Comparison of ENCODE assay signal across 1 cellular context in the genomic region with DNA sequence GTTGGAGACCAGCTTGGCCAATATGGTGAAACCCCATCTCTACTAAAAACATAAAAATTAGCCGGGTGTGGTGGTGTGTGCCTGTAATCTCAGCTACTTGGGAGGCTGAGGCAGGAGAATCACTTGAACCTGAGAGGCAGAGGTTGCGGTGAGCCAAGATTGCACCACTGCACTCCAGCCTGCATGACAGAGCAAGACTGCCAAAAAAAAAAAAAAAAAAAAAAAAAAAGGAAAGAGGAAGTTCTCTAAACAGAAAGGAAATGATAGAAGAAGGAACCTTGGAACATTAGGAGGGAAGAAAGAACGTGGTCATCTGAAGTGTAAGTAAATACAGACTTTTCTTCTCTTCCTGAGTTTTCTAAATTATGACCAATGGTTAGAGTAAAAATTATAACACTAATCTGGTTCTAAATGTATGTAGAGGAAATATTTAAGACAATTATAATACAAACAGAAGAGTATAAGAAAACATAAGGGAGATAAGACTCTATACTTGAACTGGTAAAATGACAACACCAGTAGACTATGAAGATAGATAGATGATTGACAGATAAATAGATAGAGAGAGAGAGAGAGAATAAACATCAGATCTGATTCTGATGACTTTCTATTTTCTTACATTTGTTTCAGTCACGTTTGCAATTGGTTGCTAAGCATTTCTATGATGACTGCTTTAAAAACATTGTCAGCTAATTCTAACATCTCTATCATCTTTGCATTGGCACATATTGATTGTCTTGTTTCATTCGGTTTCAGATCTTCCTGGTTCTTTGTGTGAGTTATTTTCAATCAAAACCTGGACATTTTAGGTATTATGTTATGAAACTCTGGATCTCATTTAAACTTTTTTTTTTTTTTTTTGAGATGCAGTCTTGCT.
TF ChIP-seq lines count a peak whose summit lies in the region.

No MANE protein-coding gene starts in this region.

TF ChIP-seq in K562, 482 proteins besides CTCF, POLR2A, EP300 and RAD21 (continues in another document):
- TF ChIP-seq, protein P1, sequence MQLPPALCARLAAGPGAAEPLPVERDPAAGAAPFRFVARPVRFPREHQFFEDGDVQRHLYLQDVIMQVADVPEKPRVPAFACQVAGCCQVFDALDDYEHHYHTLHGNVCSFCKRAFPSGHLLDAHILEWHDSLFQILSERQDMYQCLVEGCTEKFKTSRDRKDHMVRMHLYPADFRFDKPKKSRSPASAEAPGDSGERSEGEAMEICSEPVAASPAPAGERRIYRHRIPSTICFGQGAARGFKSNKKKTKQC (CRISPR knock-in tag; IDR thresholded peaks at IDR 0.05), result no peak
- peak; percentile 63 for TF ChIP-seq L3MBTL2 (IDR thresholded peaks at IDR 0.05)
- TF ChIP-seq CEBPG (CRISPR knock-in tag; IDR thresholded peaks at IDR 0.05), result peak; percentile 59; the same call in 1 of the 2 replicates
- TF ChIP-seq CEBPG (tag; conservative IDR thresholded peaks at IDR 0.05 in 1 of 2, IDR thresholded peaks at IDR 0.05 in 1 of 2), result peak in 1 of 2 experiments; percentile 56; a peak in 2 of 4 replicates
- TF ChIP-seq SPI1 (IDR thresholded peaks at IDR 0.05; ENCODE audit: borderline replicate concordance, low read depth, low read length), result peak; percentile 42
- TF ChIP-seq, protein P2, sequence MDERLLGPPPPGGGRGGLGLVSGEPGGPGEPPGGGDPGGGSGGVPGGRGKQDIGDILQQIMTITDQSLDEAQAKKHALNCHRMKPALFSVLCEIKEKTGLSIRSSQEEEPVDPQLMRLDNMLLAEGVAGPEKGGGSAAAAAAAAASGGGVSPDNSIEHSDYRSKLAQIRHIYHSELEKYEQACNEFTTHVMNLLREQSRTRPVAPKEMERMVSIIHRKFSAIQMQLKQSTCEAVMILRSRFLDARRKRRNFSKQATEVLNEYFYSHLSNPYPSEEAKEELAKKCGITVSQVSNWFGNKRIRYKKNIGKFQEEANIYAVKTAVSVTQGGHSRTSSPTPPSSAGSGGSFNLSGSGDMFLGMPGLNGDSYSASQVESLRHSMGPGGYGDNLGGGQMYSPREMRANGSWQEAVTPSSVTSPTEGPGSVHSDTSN (CRISPR knock-in tag; IDR thresholded peaks at IDR 0.05; ENCODE audit: low read depth), result no peak
- TF ChIP-seq, protein P2 (tag; conservative IDR thresholded peaks at IDR 0.05; ENCODE audit: low read depth), result peak; percentile 60; the same call in 1 of the 2 replicates
- TF ChIP-seq HDAC6 (IDR thresholded peaks at IDR 0.05; ENCODE audit: low read depth, low read length), result no peak
- TF ChIP-seq FOSL1 (tag; conservative IDR thresholded peaks at IDR 0.05), result peak; percentile 19; the same call in 1 of the 2 replicates
- TF ChIP-seq RFX1 (IDR thresholded peaks at IDR 0.05), result peak; percentile 18; the same call in 1 of the 2 replicates
- peak; percentile 48; the same call in 1 of the 2 replicates for TF ChIP-seq C11orf30 (IDR thresholded peaks at IDR 0.05; ENCODE audit: low read depth)
- TF ChIP-seq, protein P3, sequence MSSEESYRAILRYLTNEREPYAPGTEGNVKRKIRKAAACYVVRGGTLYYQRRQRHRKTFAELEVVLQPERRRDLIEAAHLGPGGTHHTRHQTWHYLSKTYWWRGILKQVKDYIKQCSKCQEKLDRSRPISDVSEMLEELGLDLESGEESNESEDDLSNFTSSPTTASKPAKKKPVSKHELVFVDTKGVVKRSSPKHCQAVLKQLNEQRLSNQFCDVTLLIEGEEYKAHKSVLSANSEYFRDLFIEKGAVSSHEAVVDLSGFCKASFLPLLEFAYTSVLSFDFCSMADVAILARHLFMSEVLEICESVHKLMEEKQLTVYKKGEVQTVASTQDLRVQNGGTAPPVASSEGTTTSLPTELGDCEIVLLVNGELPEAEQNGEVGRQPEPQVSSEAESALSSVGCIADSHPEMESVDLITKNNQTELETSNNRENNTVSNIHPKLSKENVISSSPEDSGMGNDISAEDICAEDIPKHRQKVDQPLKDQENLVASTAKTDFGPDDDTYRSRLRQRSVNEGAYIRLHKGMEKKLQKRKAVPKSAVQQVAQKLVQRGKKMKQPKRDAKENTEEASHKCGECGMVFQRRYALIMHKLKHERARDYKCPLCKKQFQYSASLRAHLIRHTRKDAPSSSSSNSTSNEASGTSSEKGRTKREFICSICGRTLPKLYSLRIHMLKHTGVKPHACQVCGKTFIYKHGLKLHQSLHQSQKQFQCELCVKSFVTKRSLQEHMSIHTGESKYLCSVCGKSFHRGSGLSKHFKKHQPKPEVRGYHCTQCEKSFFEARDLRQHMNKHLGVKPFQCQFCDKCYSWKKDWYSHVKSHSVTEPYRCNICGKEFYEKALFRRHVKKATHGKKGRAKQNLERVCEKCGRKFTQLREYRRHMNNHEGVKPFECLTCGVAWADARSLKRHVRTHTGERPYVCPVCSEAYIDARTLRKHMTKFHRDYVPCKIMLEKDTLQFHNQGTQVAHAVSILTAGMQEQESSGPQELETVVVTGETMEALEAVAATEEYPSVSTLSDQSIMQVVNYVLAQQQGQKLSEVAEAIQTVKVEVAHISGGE (CRISPR knock-in tag; IDR thresholded peaks at IDR 0.05), result 0 out of 6 replicates have a peak, but pooled peaks of 1 of the 3 experiments have one; percentile 41
- peak; percentile 57; the same call in 1 of the 2 replicates for TF ChIP-seq SMARCE1 (IDR thresholded peaks at IDR 0.05)
- TF ChIP-seq RBM14 (IDR thresholded peaks at IDR 0.05; ENCODE audit: borderline replicate concordance, insufficient read depth, low read depth, low read length), result no peak
- TF ChIP-seq MAFG (tag; conservative IDR thresholded peaks at IDR 0.05), result peak; percentile 42; the same call in 1 of the 2 replicates
- no peak for TF ChIP-seq HEY1 (CRISPR knock-in tag; IDR thresholded peaks at IDR 0.05; ENCODE audit: borderline replicate concordance)
- peak; percentile 29; the same call in 1 of the 2 replicates for TF ChIP-seq EP400 (IDR thresholded peaks at IDR 0.05)
- peak; percentile 15; the same call in 1 of the 2 replicates for TF ChIP-seq MAFF (IDR thresholded peaks at IDR 0.05; ENCODE audit: low read length)
- peak; percentile 60 for TF ChIP-seq ADNP (tag; IDR thresholded peaks at IDR 0.05)
- TF ChIP-seq MEIS2 (IDR thresholded peaks at IDR 0.05; ENCODE audit: partially characterized antibody), result peak; percentile 63
- TF ChIP-seq NFE2 (IDR thresholded peaks at IDR 0.05; ENCODE audit: low read depth), result peak; percentile 71
- peak; percentile 36; the same call in 1 of the 2 replicates for TF ChIP-seq ARID1B (IDR thresholded peaks at IDR 0.05)
- TF ChIP-seq ZEB2 (IDR thresholded peaks at IDR 0.05), result no peak
- TF ChIP-seq RBM34 (IDR thresholded peaks at IDR 0.05; ENCODE audit: borderline replicate concordance, insufficient read depth, low read length), result no peak
- 0 out of 4 replicates have a peak, but pooled peaks of 1 of the 2 experiments have one; percentile 14 for TF ChIP-seq RCOR1 (IDR thresholded peaks at IDR 0.05; ENCODE audit: borderline replicate concordance in 1 of 2, low read depth in 2 of 2, low read length in 2 of 2)
- TF ChIP-seq KDM1A (IDR thresholded peaks at IDR 0.05), result peak; percentile 68 to 75
- TF ChIP-seq ZNF785 (CRISPR knock-in tag; IDR thresholded peaks at IDR 0.05), result no peak
- TF ChIP-seq SIN3B (IDR thresholded peaks at IDR 0.05; ENCODE audit: low read depth), result no peak
- TF ChIP-seq HDAC2 (IDR thresholded peaks at IDR 0.05), result peak; percentile 89; the same call in 1 of the 2 replicates
- TF ChIP-seq CEBPB (tag; IDR thresholded peaks at IDR 0.05), result peak; percentile 86
- TF ChIP-seq, protein P4, sequence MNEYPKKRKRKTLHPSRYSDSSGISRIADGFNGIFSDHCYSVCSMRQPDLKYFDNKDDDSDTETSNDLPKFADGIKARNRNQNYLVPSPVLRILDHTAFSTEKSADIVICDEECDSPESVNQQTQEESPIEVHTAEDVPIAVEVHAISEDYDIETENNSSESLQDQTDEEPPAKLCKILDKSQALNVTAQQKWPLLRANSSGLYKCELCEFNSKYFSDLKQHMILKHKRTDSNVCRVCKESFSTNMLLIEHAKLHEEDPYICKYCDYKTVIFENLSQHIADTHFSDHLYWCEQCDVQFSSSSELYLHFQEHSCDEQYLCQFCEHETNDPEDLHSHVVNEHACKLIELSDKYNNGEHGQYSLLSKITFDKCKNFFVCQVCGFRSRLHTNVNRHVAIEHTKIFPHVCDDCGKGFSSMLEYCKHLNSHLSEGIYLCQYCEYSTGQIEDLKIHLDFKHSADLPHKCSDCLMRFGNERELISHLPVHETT (CRISPR knock-in tag; conservative IDR thresholded peaks at IDR 0.05 in 1 of 2, IDR thresholded peaks at IDR 0.05 in 1 of 2), result peak in 1 of 2 experiments; percentile 46; a peak in 1 of 4 replicates
- TF ChIP-seq SMARCA4 (IDR thresholded peaks at IDR 0.05), result peak; percentile 49; the same call in 1 of the 2 replicates
- TF ChIP-seq NR2C2 (CRISPR knock-in tag; IDR thresholded peaks at IDR 0.05), result no peak
- TF ChIP-seq NR2C2 (tag; IDR thresholded peaks at IDR 0.05), result peak; percentile 36; the same call in 1 of the 2 replicates
- TF ChIP-seq MYC (IDR thresholded peaks at IDR 0.05; ENCODE audit: low read depth, low read length), result 0 out of 2 replicates have a peak, but pooled peaks have one; percentile 20
- no peak for TF ChIP-seq MYC (CRISPR knock-in tag; IDR thresholded peaks at IDR 0.05; ENCODE audit: borderline replicate concordance, low read depth)
- TF ChIP-seq HDAC1 (IDR thresholded peaks at IDR 0.05), result peak in 1 of 2 experiments; percentile 60; a peak in 2 of 4 replicates
- no peak for TF ChIP-seq CREM (IDR thresholded peaks at IDR 0.05; ENCODE audit: low read depth)
- TF ChIP-seq NFYB (IDR thresholded peaks at IDR 0.05; ENCODE audit: extremely low read depth, insufficient read length), result no peak
- peak in 1 of 2 experiments; percentile 54; a peak in 3 of 4 replicates for TF ChIP-seq TRIM24 (IDR thresholded peaks at IDR 0.05)
- peak; percentile 36 for TF ChIP-seq GABPA (tag; conservative IDR thresholded peaks at IDR 0.05; ENCODE audit: low read depth)
- TF ChIP-seq, protein P5, sequence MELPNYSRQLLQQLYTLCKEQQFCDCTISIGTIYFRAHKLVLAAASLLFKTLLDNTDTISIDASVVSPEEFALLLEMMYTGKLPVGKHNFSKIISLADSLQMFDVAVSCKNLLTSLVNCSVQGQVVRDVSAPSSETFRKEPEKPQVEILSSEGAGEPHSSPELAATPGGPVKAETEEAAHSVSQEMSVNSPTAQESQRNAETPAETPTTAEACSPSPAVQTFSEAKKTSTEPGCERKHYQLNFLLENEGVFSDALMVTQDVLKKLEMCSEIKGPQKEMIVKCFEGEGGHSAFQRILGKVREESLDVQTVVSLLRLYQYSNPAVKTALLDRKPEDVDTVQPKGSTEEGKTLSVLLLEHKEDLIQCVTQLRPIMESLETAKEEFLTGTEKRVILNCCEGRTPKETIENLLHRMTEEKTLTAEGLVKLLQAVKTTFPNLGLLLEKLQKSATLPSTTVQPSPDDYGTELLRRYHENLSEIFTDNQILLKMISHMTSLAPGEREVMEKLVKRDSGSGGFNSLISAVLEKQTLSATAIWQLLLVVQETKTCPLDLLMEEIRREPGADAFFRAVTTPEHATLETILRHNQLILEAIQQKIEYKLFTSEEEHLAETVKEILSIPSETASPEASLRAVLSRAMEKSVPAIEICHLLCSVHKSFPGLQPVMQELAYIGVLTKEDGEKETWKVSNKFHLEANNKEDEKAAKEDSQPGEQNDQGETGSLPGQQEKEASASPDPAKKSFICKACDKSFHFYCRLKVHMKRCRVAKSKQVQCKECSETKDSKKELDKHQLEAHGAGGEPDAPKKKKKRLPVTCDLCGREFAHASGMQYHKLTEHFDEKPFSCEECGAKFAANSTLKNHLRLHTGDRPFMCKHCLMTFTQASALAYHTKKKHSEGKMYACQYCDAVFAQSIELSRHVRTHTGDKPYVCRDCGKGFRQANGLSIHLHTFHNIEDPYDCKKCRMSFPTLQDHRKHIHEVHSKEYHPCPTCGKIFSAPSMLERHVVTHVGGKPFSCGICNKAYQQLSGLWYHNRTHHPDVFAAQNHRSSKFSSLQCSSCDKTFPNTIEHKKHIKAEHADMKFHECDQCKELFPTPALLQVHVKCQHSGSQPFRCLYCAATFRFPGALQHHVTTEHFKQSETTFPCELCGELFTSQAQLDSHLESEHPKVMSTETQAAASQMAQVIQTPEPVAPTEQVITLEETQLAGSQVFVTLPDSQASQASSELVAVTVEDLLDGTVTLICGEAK (IDR thresholded peaks at IDR 0.05), result 0 out of 2 replicates have a peak, but pooled peaks have one; percentile 41
- TF ChIP-seq, protein P5 (CRISPR knock-in tag; IDR thresholded peaks at IDR 0.05), result no peak
- TF ChIP-seq ZNF316 (IDR thresholded peaks at IDR 0.05), result peak; percentile 68
- TF ChIP-seq PCBP2 (IDR thresholded peaks at IDR 0.05; ENCODE audit: low read depth, low read length, poor library complexity, severe bottlenecking), result no peak
